In the genomic region with DNA sequence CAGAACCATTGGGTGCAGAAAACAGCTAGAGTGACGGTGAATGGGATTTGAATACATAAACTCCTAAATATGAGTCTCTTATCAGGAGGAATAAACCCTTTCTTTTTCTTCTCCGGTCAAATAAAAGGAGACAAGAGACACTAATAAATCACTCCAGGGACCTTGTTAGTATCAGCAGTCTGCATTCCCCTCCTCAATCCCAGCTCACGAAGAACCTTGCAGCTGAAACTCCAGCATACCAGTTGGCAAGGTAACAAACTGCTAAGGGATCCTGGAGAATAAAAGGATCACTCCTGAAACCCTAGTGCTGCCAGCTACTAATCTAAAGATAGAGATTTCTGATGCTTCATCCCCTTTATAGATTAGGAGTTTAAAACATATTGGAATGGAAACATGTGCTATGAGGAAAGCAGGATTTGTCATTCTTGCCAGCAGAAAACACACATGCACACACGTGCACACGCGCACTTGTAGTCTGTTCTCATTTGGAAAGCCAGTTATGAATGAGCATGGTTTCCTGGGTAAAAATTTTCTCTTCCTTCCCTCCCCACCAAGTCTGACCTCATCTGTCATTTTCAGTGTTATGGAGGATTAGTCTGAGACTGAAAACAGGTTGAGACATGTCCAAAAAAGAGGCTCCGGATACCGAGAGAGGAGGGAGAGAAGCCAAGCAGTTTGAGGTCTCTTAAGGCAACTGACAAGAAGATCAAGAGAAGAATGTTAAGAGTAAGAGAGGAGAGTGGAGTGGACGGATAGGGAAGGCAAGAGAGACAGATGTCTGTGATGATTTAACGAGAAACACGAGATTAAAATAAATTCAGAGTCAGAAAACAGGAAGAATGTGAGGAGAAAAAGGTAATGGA, we compare ENCODE assay signal across 8 cellular contexts. TPM values are rescaled to one million over a fixed set of nuclear protein-coding genes. Genes with fewer than 3 reads are reported as not detected.
DNase-seq lines count a peak whose midpoint lies in the region; ATAC-seq, FAIRE-seq and TF ChIP-seq lines count a peak whose summit lies in the region.

No MANE protein-coding gene starts in this region.

- DNase-seq in GM10248 (ENCODE audit: extremely low spot score) (peak; percentile 48), fibroblast of villous mesenchyme (ENCODE audit: low read depth) (peak; percentile 83), sciatic nerve (ENCODE audit: low spot score) (no peak), right cardiac atrium (no peak)
- no peak for DNase-seq in central memory CD4-positive, alpha-beta T cell

- H3K4me3 ChIP-seq in fibroblast of villous mesenchyme (ENCODE audit: low read depth, low read length) (no peak overlapping the region), right cardiac atrium (ENCODE audit: low read length) (no peak overlapping the region)

- 21% methylated on average over 11 of the region's 11 CpGs for WGBS in right cardiac atrium

- POLR2A ChIA-PET in GM10248 (lab: Yijun Ruan, JAX), result interaction anchor here (0.6 to 11.8 kb wide), 8 partner anchors 9 to 159 kb away, joined by 3 to 110 read pairs (median 3); a partner anchor contains a TSS

- TF ChIP-seq CTCF in GM10248 (IDR thresholded peaks at IDR 0.05; ENCODE audit: control extremely low read depth, extremely low read depth, low read depth, missing control alignments) (no peak), fibroblast of villous mesenchyme (IDR thresholded peaks at IDR 0.05; ENCODE audit: insufficient read depth, low read depth, low read length) (no peak)

- peak; percentile 95 for FAIRE-seq in TTC549 (lab: Jason Lieb, UNC)

- peaks cover 24% of the 10 kb centered on the region for H3K4me1 ChIP-seq in right cardiac atrium (ENCODE audit: control insufficient read depth, insufficient read depth, low read length)

- CTCF ChIA-PET in GM10248 (lab: Yijun Ruan, JAX), result interaction anchor here (0.9 to 10.0 kb wide), 14 partner anchors 7 to 218 kb away, joined by 3 to 71 read pairs (median 6); a partner anchor contains a TSS

- H3K27ac ChIP-seq in right cardiac atrium (ENCODE audit: low read length), result no peak overlapping the region

- ATAC-seq in GM19467 (IDR thresholded peaks at IDR 0.05; ENCODE audit: unreplicated experiment) (peak; percentile 51), HG03457 (IDR thresholded peaks at IDR 0.05; ENCODE audit: unreplicated experiment) (peak; percentile 59), sciatic nerve (no peak), right cardiac atrium (no peak)

- no peaks in the 10 kb centered on the region for H3K9me3 ChIP-seq in right cardiac atrium (ENCODE audit: control insufficient read depth, low read length)

- H3K27me3 ChIP-seq in right cardiac atrium (ENCODE audit: control insufficient read depth, insufficient read depth), result no peaks in the 10 kb centered on the region

- intact Hi-C loops in sciatic nerve (cut with DNase I), result no loop called here
- intact Hi-C loops in right cardiac atrium (cut with DNase I), result loop anchor here in 1 of 4 donors (10.0 kb wide), 1 partner anchor 65 kb away; a partner anchor contains a TSS

RNA-seq across cellular contexts. Expression of a gene that starts 10.9 kb away (rescaled TPM):
- 31.2 and 45.3 TPM in 2 replicates for total RNA-seq in fibroblast of villous mesenchyme
- total RNA-seq in sciatic nerve, result 10.9 TPM
- 10 to 100 TPM; 21.9 to 32.6 (median 28.2) TPM for total RNA-seq in right cardiac atrium
- 63.8 TPM for polyA plus RNA-seq in right cardiac atrium

Comparison
In these comparisons a context has a peak if more than half of its experiments do, and no peak if none do; other contexts are left out.
1. DNase-seq: peak in GM10248 (single experiment) and fibroblast of villous mesenchyme (single experiment); none in central memory CD4-positive, alpha-beta T cell (single experiment), sciatic nerve (single experiment) and right cardiac atrium (0 of 3).
2. ATAC-seq: peak in GM19467 (single experiment) and HG03457 (single experiment); none in sciatic nerve (single experiment) and right cardiac atrium (0 of 2).